In the genomic region with DNA sequence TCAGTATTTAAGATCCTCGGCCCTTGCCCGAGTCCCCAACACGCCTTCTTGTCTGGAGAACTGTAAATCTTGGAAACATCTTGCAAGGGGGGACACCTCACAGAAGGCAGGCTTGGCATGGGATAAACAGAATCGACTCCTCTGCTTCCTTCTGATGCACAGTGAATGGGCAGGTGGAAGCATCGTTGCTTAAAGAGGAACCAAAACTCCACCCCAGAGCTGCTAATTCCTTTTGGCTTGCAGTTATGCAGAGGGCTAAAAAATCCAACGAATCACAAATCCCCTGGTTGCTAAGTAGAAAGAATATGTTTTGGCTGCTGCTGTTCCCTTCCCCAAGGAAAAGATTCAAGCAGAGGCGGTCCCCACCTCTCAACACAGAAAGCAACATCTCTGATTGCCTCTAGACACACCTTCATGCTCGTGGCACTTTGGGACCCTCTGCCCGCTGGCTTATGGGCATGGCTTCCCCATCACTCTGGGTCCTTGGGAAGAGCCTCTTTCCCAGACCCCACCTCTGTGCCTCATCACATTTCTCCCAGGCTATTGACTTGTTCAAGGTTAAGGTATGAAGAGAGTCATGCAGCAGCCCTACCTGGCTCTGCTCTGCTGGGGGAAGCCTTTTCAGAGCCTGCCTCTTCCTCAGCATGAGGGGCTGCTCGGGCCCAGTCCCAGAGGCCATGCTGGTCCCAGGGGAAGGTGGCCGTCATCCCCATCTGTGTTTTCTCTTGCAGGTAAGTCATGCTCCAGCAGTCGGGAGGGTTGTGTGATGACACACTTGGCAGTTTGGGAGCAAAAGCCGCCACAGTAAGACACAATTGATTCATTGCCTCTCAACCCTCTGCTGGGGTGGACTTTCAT, we compare ENCODE assay signal across 22 cellular contexts.
"Had no signal": no experiment of that assay in that cellular context is flagged by ENCODE, and none has a peak within 500 bp of the region (broad histone marks: within the 10 kb centered on the region; RNA-seq: fewer than 3 reads in every experiment).

No MANE protein-coding gene starts in this region.

- H3K4me3 ChIP-seq: gastroesophageal sphincter, skin epidermis, tibial artery had no signal

- ATAC-seq: activated CD8-positive, alpha-beta memory T cell treated with anti-CD3 and anti-CD28 coated beads, Interleukin-2, amount 10 ng/mL, durations not matched to agents 7 days and 5 days; activated CD8-positive, alpha-beta T cell treated with anti-CD3 and anti-CD28 coated beads for 36 hours; gastroesophageal sphincter; left cardiac atrium; right cardiac atrium; stimulated activated effector memory CD8-positive, alpha-beta T cell treated with anti-CD3 and anti-CD28 coated beads, Interleukin-12 subunit alpha, Interleukin-12 subunit beta, amount 100 ng/mL, for 72 hours; stimulated activated naive CD8-positive, alpha-beta T cell treated with anti-CD3 and anti-CD28 coated beads, Interleukin-15, amount 100 ng/mL, for 72 hours had no signal

- H3K9ac ChIP-seq: parathyroid adenoma had no signal

- H2AFZ ChIP-seq: parathyroid adenoma had no signal

- FAIRE-seq: astrocyte had no signal

- H3K79me2 ChIP-seq: parathyroid adenoma had no signal

- H3K36me3 ChIP-seq: gastroesophageal sphincter, tibial artery, WERI-Rb-1 had no signal

- H3K27ac ChIP-seq: epithelial cell of prostate, gastroesophageal sphincter, parathyroid adenoma, skin epidermis, tibial artery, WERI-Rb-1 had no signal

- H3K4me1 ChIP-seq: tibial artery had no signal

- H3K9me3 ChIP-seq: gastroesophageal sphincter, tibial artery had no signal

- DNase-seq: activated CD4-positive, alpha-beta T cell treated with anti-CD3 and anti-CD28 coated beads, Interleukin-2, amount 10 ng/mL, durations not matched to agents 7 days and 5 days; activated CD4-positive, CD25-positive, alpha-beta regulatory T cell treated with anti-CD3 and anti-CD28 coated beads, Interleukin-2, amount 50 U/mL, for 72 hours; activated CD8-positive, alpha-beta memory T cell treated with anti-CD3 and anti-CD28 coated beads, Interleukin-2, amount 10 ng/mL, durations not matched to agents 7 days and 5 days; activated CD8-positive, alpha-beta T cell treated with anti-CD3 and anti-CD28 coated beads for 36 hours; activated naive CD4-positive, alpha-beta T cell treated with Interleukin-2 at 50 U/mL for 16 hours; activated naive CD8-positive, alpha-beta T cell treated with anti-CD3 and anti-CD28 coated beads for 36 hours; activated T-cell treated with anti-CD3 and anti-CD28 coated beads, Interleukin-2, amount 50 U/mL, for 1 hour; cortex of kidney; hypothalamus; left cardiac atrium; nephron progenitor cell; right cardiac atrium; stimulated activated CD4-positive, alpha-beta T cell treated with anti-CD3 and anti-CD28 coated beads, Interleukin-2, amount 100 ng/mL, for 24 hours; stimulated activated naive CD8-positive, alpha-beta T cell treated with anti-CD3 and anti-CD28 coated beads, Interleukin-15, amount 100 ng/mL, for 72 hours; WERI-Rb-1 had no signal
